In the genomic region with DNA sequence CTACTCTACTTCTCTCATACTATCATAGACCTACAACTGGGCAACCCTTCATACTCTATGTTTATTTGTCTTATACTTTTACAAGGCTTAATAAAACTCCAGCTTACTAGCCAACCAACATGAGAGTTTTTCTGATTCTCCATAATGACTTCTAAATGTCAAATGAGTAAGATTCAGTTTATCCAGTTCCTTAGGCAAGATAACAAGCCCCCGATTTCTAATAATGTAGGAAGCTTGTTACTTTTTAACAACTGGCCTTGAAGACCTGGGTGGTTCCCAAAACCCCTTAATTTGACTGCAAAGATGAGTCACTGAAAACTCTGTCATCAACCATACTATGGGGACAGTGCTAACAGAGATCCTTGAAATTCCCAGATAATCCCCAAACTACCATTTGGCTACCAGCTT, we compare ENCODE assay signal across 2 cellular contexts.
TF ChIP-seq lines count a peak whose summit lies in the region.

No MANE protein-coding gene starts in this region.

TF ChIP-seq in liver, 16 proteins besides CTCF, POLR2A, EP300 and RAD21:
- no peak for TF ChIP-seq NR2F2 (IDR thresholded peaks at IDR 0.05)
- no peak for TF ChIP-seq HNF4A (conservative IDR thresholded peaks at IDR 0.05)
- TF ChIP-seq EGR1 (IDR thresholded peaks at IDR 0.05; ENCODE audit: low read depth in 2 of 2), result no peak
- TF ChIP-seq FOXA2 (IDR thresholded peaks at IDR 0.05), result no peak
- no peak for TF ChIP-seq GABPA (IDR thresholded peaks at IDR 0.05 in 1 of 2, conservative IDR thresholded peaks at IDR 0.05 in 1 of 2)

TF ChIP-seq in HepG2, 621 proteins besides CTCF, POLR2A, EP300 and RAD21:
- TF ChIP-seq ZNF44 (CRISPR knock-in tag; IDR thresholded peaks at IDR 0.05), result no peak
- no peak for TF ChIP-seq AHR (CRISPR knock-in tag; IDR thresholded peaks at IDR 0.05)
- no peak for TF ChIP-seq ZFX (CRISPR knock-in tag; IDR thresholded peaks at IDR 0.05; ENCODE audit: low read depth)
- TF ChIP-seq PCBP2 (optimal IDR thresholded peaks at IDR 0.05; ENCODE audit: low read depth, low read length, poor library complexity, severe bottlenecking), result no peak
- TF ChIP-seq, protein P1, sequence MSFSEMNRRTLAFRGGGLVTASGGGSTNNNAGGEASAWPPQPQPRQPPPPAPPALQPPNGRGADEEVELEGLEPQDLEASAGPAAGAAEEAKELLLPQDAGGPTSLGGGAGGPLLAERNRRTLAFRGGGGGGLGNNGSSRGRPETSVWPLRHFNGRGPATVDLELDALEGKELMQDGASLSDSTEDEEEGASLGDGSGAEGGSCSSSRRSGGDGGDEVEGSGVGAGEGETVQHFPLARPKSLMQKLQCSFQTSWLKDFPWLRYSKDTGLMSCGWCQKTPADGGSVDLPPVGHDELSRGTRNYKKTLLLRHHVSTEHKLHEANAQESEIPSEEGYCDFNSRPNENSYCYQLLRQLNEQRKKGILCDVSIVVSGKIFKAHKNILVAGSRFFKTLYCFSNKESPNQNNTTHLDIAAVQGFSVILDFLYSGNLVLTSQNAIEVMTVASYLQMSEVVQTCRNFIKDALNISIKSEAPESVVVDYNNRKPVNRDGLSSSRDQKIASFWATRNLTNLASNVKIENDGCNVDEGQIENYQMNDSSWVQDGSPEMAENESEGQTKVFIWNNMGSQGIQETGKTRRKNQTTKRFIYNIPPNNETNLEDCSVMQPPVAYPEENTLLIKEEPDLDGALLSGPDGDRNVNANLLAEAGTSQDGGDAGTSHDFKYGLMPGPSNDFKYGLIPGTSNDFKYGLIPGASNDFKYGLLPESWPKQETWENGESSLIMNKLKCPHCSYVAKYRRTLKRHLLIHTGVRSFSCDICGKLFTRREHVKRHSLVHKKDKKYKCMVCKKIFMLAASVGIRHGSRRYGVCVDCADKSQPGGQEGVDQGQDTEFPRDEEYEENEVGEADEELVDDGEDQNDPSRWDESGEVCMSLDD (CRISPR knock-in tag; IDR thresholded peaks at IDR 0.05; ENCODE audit: borderline replicate concordance), result no peak
- TF ChIP-seq, protein P2, sequence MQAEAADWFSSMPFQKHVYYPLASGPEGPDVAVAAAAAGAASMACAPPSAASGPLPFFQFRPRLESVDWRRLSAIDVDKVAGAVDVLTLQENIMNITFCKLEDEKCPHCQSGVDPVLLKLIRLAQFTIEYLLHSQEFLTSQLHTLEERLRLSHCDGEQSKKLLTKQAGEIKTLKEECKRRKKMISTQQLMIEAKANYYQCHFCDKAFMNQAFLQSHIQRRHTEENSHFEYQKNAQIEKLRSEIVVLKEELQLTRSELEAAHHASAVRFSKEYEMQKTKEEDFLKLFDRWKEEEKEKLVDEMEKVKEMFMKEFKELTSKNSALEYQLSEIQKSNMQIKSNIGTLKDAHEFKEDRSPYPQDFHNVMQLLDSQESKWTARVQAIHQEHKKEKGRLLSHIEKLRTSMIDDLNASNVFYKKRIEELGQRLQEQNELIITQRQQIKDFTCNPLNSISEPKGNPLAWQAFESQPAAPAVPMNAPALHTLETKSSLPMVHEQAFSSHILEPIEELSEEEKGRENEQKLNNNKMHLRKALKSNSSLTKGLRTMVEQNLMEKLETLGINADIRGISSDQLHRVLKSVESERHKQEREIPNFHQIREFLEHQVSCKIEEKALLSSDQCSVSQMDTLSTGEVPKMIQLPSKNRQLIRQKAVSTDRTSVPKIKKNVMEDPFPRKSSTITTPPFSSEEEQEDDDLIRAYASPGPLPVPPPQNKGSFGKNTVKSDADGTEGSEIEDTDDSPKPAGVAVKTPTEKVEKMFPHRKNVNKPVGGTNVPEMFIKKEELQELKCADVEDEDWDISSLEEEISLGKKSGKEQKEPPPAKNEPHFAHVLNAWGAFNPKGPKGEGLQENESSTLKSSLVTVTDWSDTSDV (CRISPR knock-in tag; IDR thresholded peaks at IDR 0.05), result no peak
- no peak for TF ChIP-seq SP2 (CRISPR knock-in tag; IDR thresholded peaks at IDR 0.05)
- TF ChIP-seq POLR2AphosphoS2 (IDR thresholded peaks at IDR 0.05; ENCODE audit: low read depth, low read length), result no peak
- TF ChIP-seq, protein P3, sequence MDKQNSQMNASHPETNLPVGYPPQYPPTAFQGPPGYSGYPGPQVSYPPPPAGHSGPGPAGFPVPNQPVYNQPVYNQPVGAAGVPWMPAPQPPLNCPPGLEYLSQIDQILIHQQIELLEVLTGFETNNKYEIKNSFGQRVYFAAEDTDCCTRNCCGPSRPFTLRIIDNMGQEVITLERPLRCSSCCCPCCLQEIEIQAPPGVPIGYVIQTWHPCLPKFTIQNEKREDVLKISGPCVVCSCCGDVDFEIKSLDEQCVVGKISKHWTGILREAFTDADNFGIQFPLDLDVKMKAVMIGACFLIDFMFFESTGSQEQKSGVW (CRISPR knock-in tag; IDR thresholded peaks at IDR 0.05; ENCODE audit: borderline replicate concordance), result no peak
- no peak for TF ChIP-seq ATAD3A (CRISPR knock-in tag; IDR thresholded peaks at IDR 0.05)
- TF ChIP-seq ZNF749 (CRISPR knock-in tag; IDR thresholded peaks at IDR 0.05; ENCODE audit: borderline replicate concordance), result no peak
- TF ChIP-seq, protein P4, sequence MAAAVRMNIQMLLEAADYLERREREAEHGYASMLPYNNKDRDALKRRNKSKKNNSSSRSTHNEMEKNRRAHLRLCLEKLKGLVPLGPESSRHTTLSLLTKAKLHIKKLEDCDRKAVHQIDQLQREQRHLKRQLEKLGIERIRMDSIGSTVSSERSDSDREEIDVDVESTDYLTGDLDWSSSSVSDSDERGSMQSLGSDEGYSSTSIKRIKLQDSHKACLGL (CRISPR knock-in tag; IDR thresholded peaks at IDR 0.05), result no peak
- no peak for TF ChIP-seq MYC (CRISPR knock-in tag; IDR thresholded peaks at IDR 0.05; ENCODE audit: borderline replicate concordance)
- TF ChIP-seq ZNF430 (CRISPR knock-in tag; IDR thresholded peaks at IDR 0.05), result no peak
- TF ChIP-seq, protein P5, sequence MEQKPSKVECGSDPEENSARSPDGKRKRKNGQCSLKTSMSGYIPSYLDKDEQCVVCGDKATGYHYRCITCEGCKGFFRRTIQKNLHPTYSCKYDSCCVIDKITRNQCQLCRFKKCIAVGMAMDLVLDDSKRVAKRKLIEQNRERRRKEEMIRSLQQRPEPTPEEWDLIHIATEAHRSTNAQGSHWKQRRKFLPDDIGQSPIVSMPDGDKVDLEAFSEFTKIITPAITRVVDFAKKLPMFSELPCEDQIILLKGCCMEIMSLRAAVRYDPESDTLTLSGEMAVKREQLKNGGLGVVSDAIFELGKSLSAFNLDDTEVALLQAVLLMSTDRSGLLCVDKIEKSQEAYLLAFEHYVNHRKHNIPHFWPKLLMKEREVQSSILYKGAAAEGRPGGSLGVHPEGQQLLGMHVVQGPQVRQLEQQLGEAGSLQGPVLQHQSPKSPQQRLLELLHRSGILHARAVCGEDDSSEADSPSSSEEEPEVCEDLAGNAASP (CRISPR knock-in tag; IDR thresholded peaks at IDR 0.05; ENCODE audit: borderline replicate concordance), result no peak
- no peak for TF ChIP-seq ZNF563 (CRISPR knock-in tag; IDR thresholded peaks at IDR 0.05)
- TF ChIP-seq NFIC (IDR thresholded peaks at IDR 0.05; ENCODE audit: low read length), result no peak
- no peak for TF ChIP-seq ZNF432 (CRISPR knock-in tag; IDR thresholded peaks at IDR 0.05; ENCODE audit: borderline replicate concordance)
- TF ChIP-seq ZNF557 (CRISPR knock-in tag; IDR thresholded peaks at IDR 0.05), result no peak
- no peak for TF ChIP-seq GATAD1 (CRISPR knock-in tag; IDR thresholded peaks at IDR 0.05)
